ENCODE assay signal across 1 cellular context in the genomic region with DNA sequence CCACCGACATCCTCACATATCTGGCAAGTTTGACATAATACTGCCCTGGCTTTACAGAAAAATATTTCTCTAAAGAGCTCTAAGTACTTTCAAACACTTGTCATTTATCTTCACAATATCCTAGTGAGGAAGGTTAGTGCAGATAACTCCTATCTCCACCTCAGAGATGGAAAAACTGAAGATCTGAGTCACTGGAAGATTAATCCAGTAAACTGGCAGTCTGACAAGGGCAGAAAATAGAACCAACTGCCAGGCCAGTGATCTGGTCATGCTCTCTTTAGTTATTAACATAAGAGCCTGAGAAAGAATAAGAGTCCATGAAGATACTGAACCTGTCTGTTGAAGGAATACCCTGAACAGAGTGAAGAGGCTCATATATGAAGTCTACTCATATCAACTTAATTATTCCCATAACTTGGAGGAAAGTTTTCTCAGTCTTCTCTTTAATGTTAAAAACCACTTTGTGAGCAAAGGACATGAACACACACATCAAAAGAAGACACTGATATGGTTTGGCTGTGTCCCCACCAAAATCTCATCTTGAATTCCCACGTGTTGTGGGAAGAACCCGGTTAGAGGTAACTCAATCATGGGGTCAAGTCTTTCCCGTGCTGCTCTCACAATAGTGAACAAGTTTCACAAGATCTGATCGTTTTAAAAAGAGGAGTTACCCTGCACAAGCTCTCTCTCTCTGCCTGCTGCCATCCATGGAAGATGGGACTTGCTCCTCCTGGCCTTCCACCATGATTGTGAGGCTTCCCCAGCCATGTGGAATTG.
TF ChIP-seq lines count a peak whose summit lies in the region.

No MANE protein-coding gene starts in this region.

TF ChIP-seq in GM23338, 12 proteins besides CTCF, POLR2A, EP300 and RAD21 (continued from another document):
- TF ChIP-seq, protein P1, sequence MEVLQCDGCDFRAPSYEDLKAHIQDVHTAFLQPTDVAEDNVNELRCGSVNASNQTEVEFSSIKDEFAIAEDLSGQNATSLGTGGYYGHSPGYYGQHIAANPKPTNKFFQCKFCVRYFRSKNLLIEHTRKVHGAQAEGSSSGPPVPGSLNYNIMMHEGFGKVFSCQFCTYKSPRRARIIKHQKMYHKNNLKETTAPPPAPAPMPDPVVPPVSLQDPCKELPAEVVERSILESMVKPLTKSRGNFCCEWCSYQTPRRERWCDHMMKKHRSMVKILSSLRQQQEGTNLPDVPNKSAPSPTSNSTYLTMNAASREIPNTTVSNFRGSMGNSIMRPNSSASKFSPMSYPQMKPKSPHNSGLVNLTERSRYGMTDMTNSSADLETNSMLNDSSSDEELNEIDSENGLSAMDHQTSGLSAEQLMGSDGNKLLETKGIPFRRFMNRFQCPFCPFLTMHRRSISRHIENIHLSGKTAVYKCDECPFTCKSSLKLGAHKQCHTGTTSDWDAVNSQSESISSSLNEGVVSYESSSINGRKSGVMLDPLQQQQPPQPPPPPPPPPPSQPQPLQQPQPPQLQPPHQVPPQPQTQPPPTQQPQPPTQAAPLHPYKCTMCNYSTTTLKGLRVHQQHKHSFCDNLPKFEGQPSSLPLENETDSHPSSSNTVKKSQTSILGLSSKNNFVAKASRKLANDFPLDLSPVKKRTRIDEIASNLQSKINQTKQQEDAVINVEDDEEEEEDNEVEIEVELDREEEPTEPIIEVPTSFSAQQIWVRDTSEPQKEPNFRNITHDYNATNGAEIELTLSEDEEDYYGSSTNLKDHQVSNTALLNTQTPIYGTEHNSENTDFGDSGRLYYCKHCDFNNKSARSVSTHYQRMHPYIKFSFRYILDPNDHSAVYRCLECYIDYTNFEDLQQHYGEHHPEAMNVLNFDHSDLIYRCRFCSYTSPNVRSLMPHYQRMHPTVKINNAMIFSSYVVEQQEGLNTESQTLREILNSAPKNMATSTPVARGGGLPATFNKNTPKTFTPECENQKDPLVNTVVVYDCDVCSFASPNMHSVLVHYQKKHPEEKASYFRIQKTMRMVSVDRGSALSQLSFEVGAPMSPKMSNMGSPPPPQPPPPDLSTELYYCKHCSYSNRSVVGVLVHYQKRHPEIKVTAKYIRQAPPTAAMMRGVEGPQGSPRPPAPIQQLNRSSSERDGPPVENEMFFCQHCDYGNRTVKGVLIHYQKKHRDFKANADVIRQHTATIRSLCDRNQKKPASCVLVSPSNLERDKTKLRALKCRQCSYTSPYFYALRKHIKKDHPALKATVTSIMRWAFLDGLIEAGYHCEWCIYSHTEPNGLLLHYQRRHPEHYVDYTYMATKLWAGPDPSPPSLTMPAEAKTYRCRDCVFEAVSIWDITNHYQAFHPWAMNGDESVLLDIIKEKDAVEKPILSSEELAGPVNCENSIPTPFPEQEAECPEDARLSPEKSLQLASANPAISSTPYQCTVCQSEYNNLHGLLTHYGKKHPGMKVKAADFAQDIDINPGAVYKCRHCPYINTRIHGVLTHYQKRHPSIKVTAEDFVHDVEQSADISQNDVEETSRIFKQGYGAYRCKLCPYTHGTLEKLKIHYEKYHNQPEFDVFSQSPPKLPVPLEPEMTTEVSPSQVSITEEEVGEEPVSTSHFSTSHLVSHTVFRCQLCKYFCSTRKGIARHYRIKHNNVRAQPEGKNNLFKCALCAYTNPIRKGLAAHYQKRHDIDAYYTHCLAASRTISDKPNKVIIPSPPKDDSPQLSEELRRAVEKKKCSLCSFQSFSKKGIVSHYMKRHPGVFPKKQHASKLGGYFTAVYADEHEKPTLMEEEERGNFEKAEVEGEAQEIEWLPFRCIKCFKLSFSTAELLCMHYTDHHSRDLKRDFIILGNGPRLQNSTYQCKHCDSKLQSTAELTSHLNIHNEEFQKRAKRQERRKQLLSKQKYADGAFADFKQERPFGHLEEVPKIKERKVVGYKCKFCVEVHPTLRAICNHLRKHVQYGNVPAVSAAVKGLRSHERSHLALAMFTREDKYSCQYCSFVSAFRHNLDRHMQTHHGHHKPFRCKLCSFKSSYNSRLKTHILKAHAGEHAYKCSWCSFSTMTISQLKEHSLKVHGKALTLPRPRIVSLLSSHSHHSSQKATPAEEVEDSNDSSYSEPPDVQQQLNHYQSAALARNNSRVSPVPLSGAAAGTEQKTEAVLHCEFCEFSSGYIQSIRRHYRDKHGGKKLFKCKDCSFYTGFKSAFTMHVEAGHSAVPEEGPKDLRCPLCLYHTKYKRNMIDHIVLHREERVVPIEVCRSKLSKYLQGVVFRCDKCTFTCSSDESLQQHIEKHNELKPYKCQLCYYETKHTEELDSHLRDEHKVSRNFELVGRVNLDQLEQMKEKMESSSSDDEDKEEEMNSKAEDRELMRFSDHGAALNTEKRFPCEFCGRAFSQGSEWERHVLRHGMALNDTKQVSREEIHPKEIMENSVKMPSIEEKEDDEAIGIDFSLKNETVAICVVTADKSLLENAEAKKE (CRISPR knock-in tag; IDR thresholded peaks at IDR 0.05) = no peak
- TF ChIP-seq STAT1 (IDR thresholded peaks at IDR 0.05; ENCODE audit: unreplicated experiment) = no peak
- no peak for TF ChIP-seq ZNF331 (CRISPR knock-in tag; IDR thresholded peaks at IDR 0.05; ENCODE audit: low read depth)
- TF ChIP-seq, protein P2, sequence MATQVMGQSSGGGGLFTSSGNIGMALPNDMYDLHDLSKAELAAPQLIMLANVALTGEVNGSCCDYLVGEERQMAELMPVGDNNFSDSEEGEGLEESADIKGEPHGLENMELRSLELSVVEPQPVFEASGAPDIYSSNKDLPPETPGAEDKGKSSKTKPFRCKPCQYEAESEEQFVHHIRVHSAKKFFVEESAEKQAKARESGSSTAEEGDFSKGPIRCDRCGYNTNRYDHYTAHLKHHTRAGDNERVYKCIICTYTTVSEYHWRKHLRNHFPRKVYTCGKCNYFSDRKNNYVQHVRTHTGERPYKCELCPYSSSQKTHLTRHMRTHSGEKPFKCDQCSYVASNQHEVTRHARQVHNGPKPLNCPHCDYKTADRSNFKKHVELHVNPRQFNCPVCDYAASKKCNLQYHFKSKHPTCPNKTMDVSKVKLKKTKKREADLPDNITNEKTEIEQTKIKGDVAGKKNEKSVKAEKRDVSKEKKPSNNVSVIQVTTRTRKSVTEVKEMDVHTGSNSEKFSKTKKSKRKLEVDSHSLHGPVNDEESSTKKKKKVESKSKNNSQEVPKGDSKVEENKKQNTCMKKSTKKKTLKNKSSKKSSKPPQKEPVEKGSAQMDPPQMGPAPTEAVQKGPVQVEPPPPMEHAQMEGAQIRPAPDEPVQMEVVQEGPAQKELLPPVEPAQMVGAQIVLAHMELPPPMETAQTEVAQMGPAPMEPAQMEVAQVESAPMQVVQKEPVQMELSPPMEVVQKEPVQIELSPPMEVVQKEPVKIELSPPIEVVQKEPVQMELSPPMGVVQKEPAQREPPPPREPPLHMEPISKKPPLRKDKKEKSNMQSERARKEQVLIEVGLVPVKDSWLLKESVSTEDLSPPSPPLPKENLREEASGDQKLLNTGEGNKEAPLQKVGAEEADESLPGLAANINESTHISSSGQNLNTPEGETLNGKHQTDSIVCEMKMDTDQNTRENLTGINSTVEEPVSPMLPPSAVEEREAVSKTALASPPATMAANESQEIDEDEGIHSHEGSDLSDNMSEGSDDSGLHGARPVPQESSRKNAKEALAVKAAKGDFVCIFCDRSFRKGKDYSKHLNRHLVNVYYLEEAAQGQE (IDR thresholded peaks at IDR 0.05; ENCODE audit: unreplicated experiment) = no peak
TF ChIP-seq in GM23338: peak in this region for 0.
